In the genomic region with DNA sequence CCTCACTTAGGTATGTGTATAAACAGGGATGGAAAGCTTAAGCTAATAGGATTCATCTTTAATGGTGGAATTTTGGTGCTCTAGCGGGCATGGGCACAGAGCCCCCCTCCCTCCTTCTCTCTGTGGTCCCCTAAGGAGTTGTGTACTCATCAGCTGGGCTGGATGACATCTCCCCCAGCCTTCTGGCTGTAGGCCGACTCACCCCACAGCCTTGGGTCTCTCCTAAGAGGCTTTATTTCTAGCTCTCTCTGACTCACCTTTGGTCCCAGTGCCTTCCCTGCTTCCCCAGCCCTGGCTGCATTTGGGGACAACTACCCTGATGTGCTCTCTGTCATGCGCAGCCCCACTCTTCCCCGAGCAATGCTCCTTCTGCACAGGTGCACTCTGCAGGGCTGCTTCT, we compare ENCODE assay signal across 1 cellular context.
TF ChIP-seq lines count a peak whose summit lies in the region.

No MANE protein-coding gene starts in this region.

TF ChIP-seq in GM23338, 12 proteins besides CTCF, POLR2A, EP300 and RAD21 (continued from another document):
- TF ChIP-seq, protein P1, sequence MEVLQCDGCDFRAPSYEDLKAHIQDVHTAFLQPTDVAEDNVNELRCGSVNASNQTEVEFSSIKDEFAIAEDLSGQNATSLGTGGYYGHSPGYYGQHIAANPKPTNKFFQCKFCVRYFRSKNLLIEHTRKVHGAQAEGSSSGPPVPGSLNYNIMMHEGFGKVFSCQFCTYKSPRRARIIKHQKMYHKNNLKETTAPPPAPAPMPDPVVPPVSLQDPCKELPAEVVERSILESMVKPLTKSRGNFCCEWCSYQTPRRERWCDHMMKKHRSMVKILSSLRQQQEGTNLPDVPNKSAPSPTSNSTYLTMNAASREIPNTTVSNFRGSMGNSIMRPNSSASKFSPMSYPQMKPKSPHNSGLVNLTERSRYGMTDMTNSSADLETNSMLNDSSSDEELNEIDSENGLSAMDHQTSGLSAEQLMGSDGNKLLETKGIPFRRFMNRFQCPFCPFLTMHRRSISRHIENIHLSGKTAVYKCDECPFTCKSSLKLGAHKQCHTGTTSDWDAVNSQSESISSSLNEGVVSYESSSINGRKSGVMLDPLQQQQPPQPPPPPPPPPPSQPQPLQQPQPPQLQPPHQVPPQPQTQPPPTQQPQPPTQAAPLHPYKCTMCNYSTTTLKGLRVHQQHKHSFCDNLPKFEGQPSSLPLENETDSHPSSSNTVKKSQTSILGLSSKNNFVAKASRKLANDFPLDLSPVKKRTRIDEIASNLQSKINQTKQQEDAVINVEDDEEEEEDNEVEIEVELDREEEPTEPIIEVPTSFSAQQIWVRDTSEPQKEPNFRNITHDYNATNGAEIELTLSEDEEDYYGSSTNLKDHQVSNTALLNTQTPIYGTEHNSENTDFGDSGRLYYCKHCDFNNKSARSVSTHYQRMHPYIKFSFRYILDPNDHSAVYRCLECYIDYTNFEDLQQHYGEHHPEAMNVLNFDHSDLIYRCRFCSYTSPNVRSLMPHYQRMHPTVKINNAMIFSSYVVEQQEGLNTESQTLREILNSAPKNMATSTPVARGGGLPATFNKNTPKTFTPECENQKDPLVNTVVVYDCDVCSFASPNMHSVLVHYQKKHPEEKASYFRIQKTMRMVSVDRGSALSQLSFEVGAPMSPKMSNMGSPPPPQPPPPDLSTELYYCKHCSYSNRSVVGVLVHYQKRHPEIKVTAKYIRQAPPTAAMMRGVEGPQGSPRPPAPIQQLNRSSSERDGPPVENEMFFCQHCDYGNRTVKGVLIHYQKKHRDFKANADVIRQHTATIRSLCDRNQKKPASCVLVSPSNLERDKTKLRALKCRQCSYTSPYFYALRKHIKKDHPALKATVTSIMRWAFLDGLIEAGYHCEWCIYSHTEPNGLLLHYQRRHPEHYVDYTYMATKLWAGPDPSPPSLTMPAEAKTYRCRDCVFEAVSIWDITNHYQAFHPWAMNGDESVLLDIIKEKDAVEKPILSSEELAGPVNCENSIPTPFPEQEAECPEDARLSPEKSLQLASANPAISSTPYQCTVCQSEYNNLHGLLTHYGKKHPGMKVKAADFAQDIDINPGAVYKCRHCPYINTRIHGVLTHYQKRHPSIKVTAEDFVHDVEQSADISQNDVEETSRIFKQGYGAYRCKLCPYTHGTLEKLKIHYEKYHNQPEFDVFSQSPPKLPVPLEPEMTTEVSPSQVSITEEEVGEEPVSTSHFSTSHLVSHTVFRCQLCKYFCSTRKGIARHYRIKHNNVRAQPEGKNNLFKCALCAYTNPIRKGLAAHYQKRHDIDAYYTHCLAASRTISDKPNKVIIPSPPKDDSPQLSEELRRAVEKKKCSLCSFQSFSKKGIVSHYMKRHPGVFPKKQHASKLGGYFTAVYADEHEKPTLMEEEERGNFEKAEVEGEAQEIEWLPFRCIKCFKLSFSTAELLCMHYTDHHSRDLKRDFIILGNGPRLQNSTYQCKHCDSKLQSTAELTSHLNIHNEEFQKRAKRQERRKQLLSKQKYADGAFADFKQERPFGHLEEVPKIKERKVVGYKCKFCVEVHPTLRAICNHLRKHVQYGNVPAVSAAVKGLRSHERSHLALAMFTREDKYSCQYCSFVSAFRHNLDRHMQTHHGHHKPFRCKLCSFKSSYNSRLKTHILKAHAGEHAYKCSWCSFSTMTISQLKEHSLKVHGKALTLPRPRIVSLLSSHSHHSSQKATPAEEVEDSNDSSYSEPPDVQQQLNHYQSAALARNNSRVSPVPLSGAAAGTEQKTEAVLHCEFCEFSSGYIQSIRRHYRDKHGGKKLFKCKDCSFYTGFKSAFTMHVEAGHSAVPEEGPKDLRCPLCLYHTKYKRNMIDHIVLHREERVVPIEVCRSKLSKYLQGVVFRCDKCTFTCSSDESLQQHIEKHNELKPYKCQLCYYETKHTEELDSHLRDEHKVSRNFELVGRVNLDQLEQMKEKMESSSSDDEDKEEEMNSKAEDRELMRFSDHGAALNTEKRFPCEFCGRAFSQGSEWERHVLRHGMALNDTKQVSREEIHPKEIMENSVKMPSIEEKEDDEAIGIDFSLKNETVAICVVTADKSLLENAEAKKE (CRISPR knock-in tag; IDR thresholded peaks at IDR 0.05) = no peak
